Comparison of ENCODE assay signal across 1 cellular context in the genomic region with DNA sequence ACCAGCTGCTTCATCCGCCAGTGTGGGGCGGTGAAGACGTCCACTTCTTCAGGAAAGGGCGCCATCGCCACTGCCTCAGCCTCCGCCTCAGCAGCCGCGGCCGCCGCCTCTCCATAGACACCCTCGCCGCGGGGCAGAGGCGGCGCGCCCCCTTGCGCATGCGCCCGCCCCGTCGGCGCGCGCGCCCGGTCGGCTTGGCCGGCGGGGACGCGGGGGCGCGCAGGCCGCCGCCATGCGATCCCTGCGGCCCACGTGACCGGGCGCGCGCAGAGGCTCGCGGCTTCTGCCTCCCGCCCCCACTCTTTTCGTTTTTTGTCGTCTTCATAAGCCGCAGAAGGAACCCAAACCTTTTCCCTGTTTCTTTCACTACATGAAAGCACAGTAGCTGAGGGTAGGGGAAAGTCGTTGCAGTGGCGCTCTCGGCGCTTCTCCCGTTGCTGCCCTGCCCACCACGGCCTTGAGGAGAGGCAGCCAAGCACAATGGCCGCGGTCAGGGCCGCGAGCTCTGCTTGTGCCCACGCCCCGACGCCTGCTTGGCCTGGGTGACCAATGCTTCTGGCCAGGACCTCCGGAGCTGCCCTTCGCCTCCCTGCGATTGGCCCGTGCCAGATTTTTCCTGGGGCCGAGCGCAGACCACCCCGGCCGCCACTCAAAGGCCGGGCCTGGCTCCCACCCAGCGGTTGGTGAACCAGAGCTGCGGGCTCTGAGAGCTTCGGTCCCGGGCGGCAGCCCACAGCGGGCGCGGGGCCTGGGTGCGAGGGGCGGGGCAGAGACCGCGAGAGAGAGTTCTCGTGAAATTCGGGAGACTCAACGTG.
TF ChIP-seq lines count a peak whose summit lies in the region.

A gene with protein sequence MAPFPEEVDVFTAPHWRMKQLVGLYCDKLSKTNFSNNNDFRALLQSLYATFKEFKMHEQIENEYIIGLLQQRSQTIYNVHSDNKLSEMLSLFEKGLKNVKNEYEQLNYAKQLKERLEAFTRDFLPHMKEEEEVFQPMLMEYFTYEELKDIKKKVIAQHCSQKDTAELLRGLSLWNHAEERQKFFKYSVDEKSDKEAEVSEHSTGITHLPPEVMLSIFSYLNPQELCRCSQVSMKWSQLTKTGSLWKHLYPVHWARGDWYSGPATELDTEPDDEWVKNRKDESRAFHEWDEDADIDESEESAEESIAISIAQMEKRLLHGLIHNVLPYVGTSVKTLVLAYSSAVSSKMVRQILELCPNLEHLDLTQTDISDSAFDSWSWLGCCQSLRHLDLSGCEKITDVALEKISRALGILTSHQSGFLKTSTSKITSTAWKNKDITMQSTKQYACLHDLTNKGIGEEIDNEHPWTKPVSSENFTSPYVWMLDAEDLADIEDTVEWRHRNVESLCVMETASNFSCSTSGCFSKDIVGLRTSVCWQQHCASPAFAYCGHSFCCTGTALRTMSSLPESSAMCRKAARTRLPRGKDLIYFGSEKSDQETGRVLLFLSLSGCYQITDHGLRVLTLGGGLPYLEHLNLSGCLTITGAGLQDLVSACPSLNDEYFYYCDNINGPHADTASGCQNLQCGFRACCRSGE (minus strand): TSS at position 135 of the 815 bp plus-strand sequence. CDS start 70 bp downstream, at position 65.

TF ChIP-seq in K562, 482 proteins besides CTCF, POLR2A, EP300 and RAD21 (continued from another document):
- TF ChIP-seq RCOR1 (IDR thresholded peaks at IDR 0.05; ENCODE audit: borderline replicate concordance in 1 of 2, low read depth in 2 of 2, low read length in 2 of 2): 0 out of 4 replicates have a peak, but pooled peaks of 1 of the 2 experiments have one; percentile 3
